In the genomic region with DNA sequence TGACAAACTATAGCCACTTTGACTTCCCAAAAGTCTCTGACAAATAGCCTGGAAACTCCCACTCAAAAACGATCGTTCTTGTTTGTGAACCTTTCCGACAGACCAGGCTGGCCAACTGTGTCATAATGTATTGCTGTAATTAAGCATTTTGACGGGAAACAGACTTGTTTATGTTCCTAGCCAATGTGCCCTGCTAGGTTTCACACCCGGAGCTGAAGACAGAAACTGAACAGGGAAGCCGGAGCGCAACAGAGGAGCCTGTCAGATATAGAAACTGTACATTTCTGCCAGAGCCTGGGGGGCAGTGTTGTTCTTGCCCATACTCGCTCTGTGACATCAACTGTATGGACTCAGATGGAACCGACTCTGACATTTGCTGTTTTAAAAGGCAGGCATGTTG, we compare ENCODE assay signal across 8 cellular contexts. TPM values are rescaled to one million over a fixed set of nuclear protein-coding genes. Genes with fewer than 3 reads are reported as not detected.
A peak's percentile ranks its signal among the peaks of the same experiment; 100 is the strongest.
DNase-seq lines count a peak whose midpoint lies in the region; ATAC-seq and TF ChIP-seq lines count a peak whose summit lies in the region.

No MANE protein-coding gene starts in this region.

- CTCF ChIA-PET in CD4-positive, alpha-beta T cell (lab: Charles Lee) = no interaction called here

- H3K27me3 Mint-ChIP-seq in CD4-positive, alpha-beta T cell = peaks cover 23% of the 10 kb centered on the region
- peaks cover 33% of the 10 kb centered on the region for H3K27me3 Mint-ChIP-seq in central memory CD8-positive, alpha-beta T cell

- no peaks in the 10 kb centered on the region for H3K9me3 ChIP-seq in CD4-positive, alpha-beta T cell (ENCODE audit: control insufficient read depth, low read length)

- peak overlapping the region; percentile 49 for H3K4me3 Mint-ChIP-seq in CD4-positive, alpha-beta T cell
- peak overlapping the region; percentile 41 for H3K4me3 Mint-ChIP-seq in central memory CD8-positive, alpha-beta T cell

- no peak overlapping the region for H3K27ac Mint-ChIP-seq in CD4-positive, alpha-beta T cell
- H3K27ac Mint-ChIP-seq in central memory CD8-positive, alpha-beta T cell (ENCODE audit: low read depth) = no peak overlapping the region

- peak in 3 of 10 experiments; percentile 2 to 4 (median 2) for DNase-seq in CD4-positive, alpha-beta T cell
- DNase-seq in NOMO-1 treated with DMSO at 0.1 percent for 48 hours (lab: John Stamatoyannopoulos, UW; ENCODE audit: unreplicated experiment) = peak; percentile 52
- no peak for DNase-seq in central memory CD8-positive, alpha-beta T cell (ENCODE audit: low spot score in 2 of 2)
- peak; percentile 15 for DNase-seq in stimulated activated CD4-positive, alpha-beta T cell treated with anti-CD3 and anti-CD28 coated beads, Interleukin-4, amount 100 ng/mL, for 1 hour
- no peak for DNase-seq in NCI-H128 (lab: John Stamatoyannopoulos, UW; ENCODE audit: unreplicated experiment)
- no peak for DNase-seq in occipital lobe (lab: John Stamatoyannopoulos, UW)

- no peak overlapping the region for H3K27ac ChIP-seq in CD4-positive, alpha-beta T cell (ENCODE audit: low read depth, low read length)

- intact Hi-C loops in CD4-positive, alpha-beta T cell (cut with DNase I, micrococcal nuclease) = no loop called here

- POLR2A ChIA-PET in CD4-positive, alpha-beta T cell (lab: Charles Lee) = no interaction called here

- H3K27me3 ChIP-seq in CD4-positive, alpha-beta T cell (ENCODE audit: control insufficient read depth, insufficient read depth, low read length) = no peaks in the 10 kb centered on the region

- no peaks in the 10 kb centered on the region for H3K4me1 Mint-ChIP-seq in CD4-positive, alpha-beta T cell (ENCODE audit: low read depth)
- H3K4me1 Mint-ChIP-seq in central memory CD8-positive, alpha-beta T cell = peaks cover 7% of the 10 kb centered on the region

- H3K36me3 Mint-ChIP-seq in CD4-positive, alpha-beta T cell (ENCODE audit: low read depth) = no peaks in the 10 kb centered on the region
- no peaks in the 10 kb centered on the region for H3K36me3 Mint-ChIP-seq in central memory CD8-positive, alpha-beta T cell (ENCODE audit: insufficient read depth)

- H3K9me3 Mint-ChIP-seq in CD4-positive, alpha-beta T cell = no peaks in the 10 kb centered on the region
- H3K9me3 Mint-ChIP-seq in central memory CD8-positive, alpha-beta T cell = no peaks in the 10 kb centered on the region

- TF ChIP-seq CTCF in CD4-positive, alpha-beta T cell (IDR thresholded peaks at IDR 0.05) = no peak

- peak; percentile 39 for ATAC-seq in CD4-positive, alpha-beta T cell (ENCODE audit: poor library complexity)
- peak; percentile 70 for ATAC-seq in GM21529 (IDR thresholded peaks at IDR 0.05; ENCODE audit: unreplicated experiment)
- peak; percentile 56 for ATAC-seq in central memory CD8-positive, alpha-beta T cell (replicated peaks; ENCODE audit: extremely low read depth, poor library complexity, severe bottlenecking)
- no peak for ATAC-seq in GM19452 (IDR thresholded peaks at IDR 0.05; ENCODE audit: unreplicated experiment)

RNA-seq across cellular contexts. Expression of gene C7orf33, which starts 55.3 kb away (rescaled TPM):
- not detected for total RNA-seq in CD4-positive, alpha-beta T cell
- total RNA-seq in occipital lobe = not detected

Comparison
In these comparisons a context has a peak if more than half of its experiments do, and no peak if none do; other contexts are left out.
1. DNase-seq: peak in NOMO-1 treated with DMSO at 0.1 percent for 48 hours (single experiment) and stimulated activated CD4-positive, alpha-beta T cell treated with anti-CD3 and anti-CD28 coated beads, Interleukin-4, amount 100 ng/mL, for 1 hour (single experiment); none in central memory CD8-positive, alpha-beta T cell (0 of 2), NCI-H128 (single experiment) and occipital lobe (single experiment).